34 cellular contexts compared by ENCODE assay signal in genomic region chr5:132677682-132678400, GRCh38. TPM values are rescaled to one million over a fixed set of nuclear protein-coding genes. Genes with fewer than 3 reads are reported as not detected.
DNase-seq lines count a peak whose midpoint lies in the region; ATAC-seq and TF ChIP-seq lines count a peak whose summit lies in the region.
"Had no signal": no experiment of that assay in that cellular context is flagged by ENCODE, and none has a peak within 500 bp of the region (broad histone marks: within the 10 kb centered on the region; RNA-seq: fewer than 3 reads in every experiment).

No MANE protein-coding gene starts in this region.

- DNase-seq in SK-N-SH (no peak), ascending aorta (ENCODE audit: low spot score in 2 of 2) (peak in 1 of 2 donors; percentile 58), mesothelial cell of epicardium (ENCODE audit: low spot score in 2 of 2, unreplicated experiment in 2 of 2) (no peak), vagina (ENCODE audit: extremely low spot score in 2 of 2) (no peak), erythroblast (lab: John Stamatoyannopoulos, UW) (no peak), NCI-H187 treated with DMSO at 0.1 percent for 48 hours (lab: John Stamatoyannopoulos, UW) (no peak), CD14-positive monocyte (ENCODE audit: low spot score) (no peak)
- DNase-seq: activated CD4-positive, alpha-beta T cell treated with anti-CD3 and anti-CD28 coated beads for 4 hours; activated effector memory CD4-positive, alpha-beta T cell treated with Interleukin-2 at 50 U/mL for 16 hours; activated naive CD8-positive, alpha-beta T cell treated with anti-CD3 and anti-CD28 coated beads for 36 hours; AML-193; anterior cingulate cortex; CD4-positive, alpha-beta T cell; cortex of kidney; effector memory CD4-positive, alpha-beta T cell; KBM-7; kidney; NCI-H1092 treated with DMSO at 0.1 percent for 48 hours; NCI-H1694 treated with DMSO at 0.1 percent for 48 hours; NCI-H510A treated with DMSO at 0.1 percent for 48 hours; NK-92 treated with Interleukin-12 subunit alpha and Interleukin-12 subunit beta, amount 100 ng/mL, for 24 hours; stimulated activated CD4-positive, alpha-beta T cell treated with anti-CD3 and anti-CD28 coated beads, Interleukin-15, amount 100 ng/mL, for 24 hours; stimulated activated CD4-positive, alpha-beta T cell treated with anti-CD3 and anti-CD28 coated beads, Interleukin-4, amount 100 ng/mL, for 4 hours had no signal

- TF ChIP-seq EP300 in SK-N-SH (IDR thresholded peaks at IDR 0.05; ENCODE audit: borderline replicate concordance in 1 of 2, low read depth in 1 of 2, low read length in 1 of 2), result no peak

- H3K4me1 Mint-ChIP-seq in mesothelial cell of epicardium (peaks cover 7% of the 10 kb centered on the region), CD14-positive monocyte (no peaks in the 10 kb centered on the region)

- no peak overlapping the region for H3K4me3 ChIP-seq in SK-N-SH (ENCODE audit: low read depth in 2 of 2, low read length in 1 of 2)
- no peak overlapping the region for H3K4me3 ChIP-seq in ascending aorta
- no peak overlapping the region for H3K4me3 ChIP-seq in vagina
- H3K4me3 ChIP-seq: cardiac muscle cell, psoas muscle, transverse colon had no signal

- no peaks in the 10 kb centered on the region for H3K27me3 ChIP-seq in SK-N-SH (ENCODE audit: insufficient read depth)
- H3K27me3 ChIP-seq in ascending aorta, result no peaks in the 10 kb centered on the region
- no peaks in the 10 kb centered on the region for H3K27me3 ChIP-seq in vagina
- H3K27me3 ChIP-seq: cardiac muscle cell, transverse colon had no signal

- H3K36me3 Mint-ChIP-seq in mesothelial cell of epicardium (no peaks in the 10 kb centered on the region), CD14-positive monocyte (no peaks in the 10 kb centered on the region)
- H3K36me3 Mint-ChIP-seq: activated naive CD8-positive, alpha-beta T cell treated with anti-CD3 and anti-CD28 coated beads for 36 hours had no signal

- no peaks in the 10 kb centered on the region for H3K9me2 ChIP-seq in SK-N-SH

- H3K27ac Mint-ChIP-seq in mesothelial cell of epicardium (peak overlapping the region; percentile 76), CD14-positive monocyte (no peak overlapping the region)
- H3K27ac Mint-ChIP-seq: activated naive CD8-positive, alpha-beta T cell treated with anti-CD3 and anti-CD28 coated beads for 36 hours; CD4-positive, alpha-beta T cell had no signal

- no peak for ATAC-seq in SK-N-SH treated with all-trans-retinoic acid at 6 μM for 48 hours

- intact Hi-C loops in ascending aorta (cut with DNase I) (loop anchor here (1.0 to 5.0 kb wide), 4 partner anchors 21 to 291 kb away; partner anchors contain the start of gene RAD50), vagina (cut with DNase I) (no loop called here), CD14-positive monocyte (cut with micrococcal nuclease) (no loop called here)

- CTCF ChIA-PET in SK-N-SH (lab: Yijun Ruan, JAX), result interaction anchor here (0.7 to 1.4 kb wide), 3 partner anchors 11 to 151 kb away, joined by 3 to 4 read pairs (median 3); no protein-coding TSS in a partner anchor

- no peaks in the 10 kb centered on the region for H3K27me3 Mint-ChIP-seq in mesothelial cell of epicardium (ENCODE audit: low read depth)
- H3K27me3 Mint-ChIP-seq in CD14-positive monocyte (ENCODE audit: low read depth in 3 of 3), result peaks cover 0 to 4% (median 2%) of the 10 kb centered on the region in 3 donors
- H3K27me3 Mint-ChIP-seq: activated naive CD8-positive, alpha-beta T cell treated with anti-CD3 and anti-CD28 coated beads for 36 hours; CD4-positive, alpha-beta T cell had no signal

- H3K4me1 ChIP-seq in SK-N-SH (ENCODE audit: control insufficient read depth in 1 of 2, insufficient read depth in 2 of 2, low read depth in 1 of 2, low read length in 1 of 2) (peaks cover 0 to 26% of the 10 kb centered on the region in 2 experiments; a peak in 3 of 4 replicates), ascending aorta (peaks cover 9 to 23% of the 10 kb centered on the region in 2 donors), vagina (peaks cover 26% of the 10 kb centered on the region)
- H3K4me1 ChIP-seq: psoas muscle had no signal

- H3K36me3 ChIP-seq in SK-N-SH (replicated peaks in 1 of 2; ENCODE audit: control insufficient read depth in 1 of 2, insufficient read depth in 2 of 2, low read length in 1 of 2), result no peaks in the 10 kb centered on the region
- no peaks in the 10 kb centered on the region for H3K36me3 ChIP-seq in ascending aorta
- no peaks in the 10 kb centered on the region for H3K36me3 ChIP-seq in vagina
- H3K36me3 ChIP-seq: cardiac muscle cell, transverse colon, WERI-Rb-1 had no signal

- no peaks in the 10 kb centered on the region for H4K20me1 ChIP-seq in SK-N-SH (ENCODE audit: insufficient read depth)

- WGBS in SK-N-SH (ENCODE audit: low lambda C conversion rate), result 87% methylated on average over 15 of the region's 15 CpGs

- TF ChIP-seq RAD21 in SK-N-SH (IDR thresholded peaks at IDR 0.05; ENCODE audit: low read length), result no peak

- no peaks in the 10 kb centered on the region for H3K79me2 ChIP-seq in SK-N-SH (ENCODE audit: insufficient read depth)

- POLR2A ChIA-PET in SK-N-SH (lab: Yijun Ruan, JAX), result no interaction called here

- 0 out of 2 replicates have a peak overlapping the region, but pooled peaks have one; percentile 17 for H3K4me2 ChIP-seq in SK-N-SH

- peaks cover 27% of the 10 kb centered on the region for H3F3A ChIP-seq in SK-N-SH (replicated peaks; ENCODE audit: insufficient read depth)

- H3K4me3 Mint-ChIP-seq in mesothelial cell of epicardium (no peak overlapping the region), CD14-positive monocyte (no peak overlapping the region)
- H3K4me3 Mint-ChIP-seq: activated naive CD8-positive, alpha-beta T cell treated with anti-CD3 and anti-CD28 coated beads for 36 hours; CD4-positive, alpha-beta T cell had no signal

- TF ChIP-seq CTCF in SK-N-SH (IDR thresholded peaks at IDR 0.05) (no peak), ascending aorta (IDR thresholded peaks at IDR 0.05) (no peak), mesothelial cell of epicardium (IDR thresholded peaks at IDR 0.05; ENCODE audit: unreplicated experiment) (no peak), vagina (IDR thresholded peaks at IDR 0.05) (no peak), CD14-positive monocyte (IDR thresholded peaks at IDR 0.05) (no peak)

- H3K27ac ChIP-seq in SK-N-SH (ENCODE audit: low read depth in 2 of 2, low read length in 1 of 2) (peak overlapping the region in 1 of 2 experiments; percentile 68; a peak in 1 of 4 replicates), ascending aorta (peak overlapping the region; percentile 95 to 96), vagina (peak overlapping the region; percentile 42)
- H3K27ac ChIP-seq: cardiac muscle cell, psoas muscle, WERI-Rb-1 had no signal

- H3K9ac ChIP-seq in SK-N-SH, result no peak overlapping the region

- no peaks in the 10 kb centered on the region for H3K9me3 ChIP-seq in SK-N-SH
- no peaks in the 10 kb centered on the region for H3K9me3 ChIP-seq in ascending aorta
- H3K9me3 ChIP-seq in vagina, result no peaks in the 10 kb centered on the region
- H3K9me3 ChIP-seq: psoas muscle, transverse colon had no signal

- no peak for TF ChIP-seq POLR2A in vagina (IDR thresholded peaks at IDR 0.05)
- no peak for TF ChIP-seq POLR2A in erythroblast (IDR thresholded peaks at IDR 0.05; ENCODE audit: low read length)

- H2AFZ ChIP-seq in SK-N-SH (ENCODE audit: low read depth), result peak overlapping the region; percentile 19; the same call in 1 of the 2 replicates

- no peaks in the 10 kb centered on the region for H3K9me3 Mint-ChIP-seq in mesothelial cell of epicardium
- H3K9me3 Mint-ChIP-seq in CD14-positive monocyte, result peaks cover 0 to 1% (median 0%) of the 10 kb centered on the region in 7 donors
- H3K9me3 Mint-ChIP-seq: activated naive CD8-positive, alpha-beta T cell treated with anti-CD3 and anti-CD28 coated beads for 36 hours; CD4-positive, alpha-beta T cell had no signal

TF ChIP-seq in SK-N-SH, 30 proteins besides CTCF, POLR2A, EP300 and RAD21 (continues in another document):
- TF ChIP-seq TAF1 (IDR thresholded peaks at IDR 0.05; ENCODE audit: borderline replicate concordance, low read depth, low read length) (no peak), CHD2 (IDR thresholded peaks at IDR 0.05; ENCODE audit: low read length, partially characterized antibody) (no peak)

TF ChIP-seq in SK-N-SH treated with all-trans-retinoic acid at 6 μM for 48 hours, 23 proteins besides CTCF, POLR2A, EP300 and RAD21 (continues in another document):
- TF ChIP-seq PPARA (CRISPR knock-in tag; IDR thresholded peaks at IDR 0.05; ENCODE audit: borderline replicate concordance), result no peak
- no peak for TF ChIP-seq TOX (CRISPR knock-in tag; IDR thresholded peaks at IDR 0.05; ENCODE audit: borderline replicate concordance)
- TF ChIP-seq OSR1 (CRISPR knock-in tag; IDR thresholded peaks at IDR 0.05), result no peak
- no peak for TF ChIP-seq ISL1 (CRISPR knock-in tag; IDR thresholded peaks at IDR 0.05)
- no peak for TF ChIP-seq CSRNP3 (CRISPR knock-in tag; IDR thresholded peaks at IDR 0.05)
- TF ChIP-seq RARB (CRISPR knock-in tag; IDR thresholded peaks at IDR 0.05), result no peak

RNA-seq across cellular contexts. Expression of gene IL4, which starts 4.1 kb away (rescaled TPM):
- polyA plus RNA-seq in SK-N-SH (2012; rRNA removed) (not detected in 2 replicates), CD14-positive monocyte (not detected)
- polyA plus RNA-seq in SK-N-SH (2012; cell fraction: cytosol; rRNA removed), result not detected in 2 replicates
- polyA plus RNA-seq in SK-N-SH (2012; cell fraction: nucleus; rRNA removed), result not detected in 2 replicates
- total RNA-seq in ascending aorta (not detected), mesothelial cell of epicardium (not detected in 3 replicates), vagina (not detected)
- total RNA-seq: A172; activated naive CD8-positive, alpha-beta T cell treated with anti-CD3 and anti-CD28 coated beads for 36 hours; cardiac muscle cell; CD4-positive, alpha-beta T cell; epithelial cell of proximal tubule; H4; kidney; liver; MCF 10A; psoas muscle; Right ventricle myocardium inferior; transverse colon had no signal
- polyA plus RNA-seq: cardiac muscle cell, liver, psoas muscle had no signal

RNA-seq across cellular contexts. Expression of gene IL13, which starts 19.9 kb away (rescaled TPM):
- polyA plus RNA-seq in SK-N-SH (2012; rRNA removed) (0.05 and 0.08 TPM in 2 replicates), CD14-positive monocyte (not detected)
- polyA plus RNA-seq in SK-N-SH (2012; cell fraction: cytosol; rRNA removed), result not detected in 2 replicates
- 0.47 and 0.73 TPM in 2 replicates for polyA plus RNA-seq in SK-N-SH (2012; cell fraction: nucleus; rRNA removed)
- total RNA-seq in ascending aorta (not detected), mesothelial cell of epicardium (0.33 to 0.78 TPM (median 0.50 TPM) in 3 replicates), vagina (not detected)
- total RNA-seq: A172, cardiac muscle cell, epithelial cell of proximal tubule, H4, kidney, liver, MCF 10A, psoas muscle, Right ventricle myocardium inferior, transverse colon had no signal
- polyA plus RNA-seq: cardiac muscle cell, liver, psoas muscle had no signal

RNA-seq across cellular contexts. Expression of gene KIF3A, which starts 59.5 kb away (rescaled TPM):
- polyA plus RNA-seq in SK-N-SH (2012; rRNA removed) (5.1 and 5.2 TPM in 2 replicates), CD14-positive monocyte (1 to 10 TPM; 1.2 to 1.3 TPM)
- polyA plus RNA-seq in SK-N-SH (2012; cell fraction: cytosol; rRNA removed), result 6.2 and 9.3 TPM in 2 replicates
- polyA plus RNA-seq in SK-N-SH (2012; cell fraction: nucleus; rRNA removed), result 7.2 and 11.8 TPM in 2 replicates
- total RNA-seq in ascending aorta (4.4 TPM), mesothelial cell of epicardium (24.7 to 28.2 TPM (median 27.4 TPM) in 3 replicates), vagina (20.6 TPM)
